ENCODE assay signal across 29 cellular contexts in genomic region chr2:161814008-161814660, GRCh38.
"Had no signal": no experiment of that assay in that cellular context is flagged by ENCODE, and none has a peak within 500 bp of the region (broad histone marks: within the 10 kb centered on the region; RNA-seq: fewer than 3 reads in every experiment).

No MANE protein-coding gene starts in this region.

- H3K36me3 ChIP-seq: brain microvascular endothelial cell, Peyer's patch had no signal

- H3K4me1 ChIP-seq: Peyer's patch had no signal

- H3K27me3 ChIP-seq: brain microvascular endothelial cell, Peyer's patch had no signal

- FAIRE-seq: TTC549 had no signal

- ATAC-seq: activated T-helper 17 cell treated with anti-CD3 and anti-CD28 coated beads, Interleukin-2, amount 50 U/mL, for 72 hours; T-helper 17 cell had no signal

- H3K27ac ChIP-seq: brain microvascular endothelial cell, Peyer's patch had no signal

- H3K9me3 ChIP-seq: Peyer's patch had no signal

- DNase-seq: activated B cell treated with CpG ODN at 0.5 μM for 24 hours; activated CD4-positive, alpha-beta memory T cell treated with anti-CD3 and anti-CD28 coated beads for 36 hours; activated CD4-positive, alpha-beta T cell treated with anti-CD3 and anti-CD28 coated beads for 1 hour; activated CD4-positive, alpha-beta T cell treated with anti-CD3 and anti-CD28 coated beads, Interleukin-2, amount 10 ng/mL, durations not matched to agents 24 days and 14 days; activated gamma-delta T cell; activated naive CD4-positive, alpha-beta T cell treated with anti-CD3 and anti-CD28 coated beads for 36 hours; activated naive CD8-positive, alpha-beta T cell treated with anti-CD3 and anti-CD28 coated beads for 36 hours; activated T-cell treated with anti-CD3 and anti-CD28 coated beads for 4 hours; activated T-cell treated with anti-CD3 and anti-CD28 coated beads, Interleukin-2, amount 50 U/mL, for 48 hours; brain microvascular endothelial cell; caudate nucleus; Kasumi-1; KBM-7; NCI-H1092; NCI-H1417; NCI-H2029; NCI-H2107; NCI-H2171 treated with DMSO at 0.1 percent for 48 hours; NCI-H226; NCI-H526; NCI-H82; NK-92 treated with Interleukin-12 subunit alpha and Interleukin-12 subunit beta, amount 100 ng/mL, for 24 hours; OCI-M1; Peyer's patch; SHP77 treated with DMSO at 0.1 percent for 48 hours; T-helper 17 cell; T-helper 9 cell had no signal

- H3K4me3 ChIP-seq: Peyer's patch had no signal
